In genomic region chr7:101264102-101264706, GRCh38 we compare ENCODE assay signal across 1 cellular context.
TF ChIP-seq lines count a peak whose summit lies in the region.
"Not testable (repeated sequence)": the region's sequence is repeated elsewhere in the genome, so short reads cannot be mapped to it uniquely, and the experiment has no call there.

No MANE protein-coding gene starts in this region.

TF ChIP-seq in K562, 482 proteins besides CTCF, POLR2A, EP300 and RAD21:
- peak in 1 of 2 experiments; percentile 55; a peak in 1 of 4 replicates for TF ChIP-seq RCOR1 (IDR thresholded peaks at IDR 0.05; ENCODE audit: borderline replicate concordance in 1 of 2, low read depth in 2 of 2, low read length in 2 of 2)
- peak; percentile 87 for TF ChIP-seq L3MBTL2 (IDR thresholded peaks at IDR 0.05)
- TF ChIP-seq, protein P1, sequence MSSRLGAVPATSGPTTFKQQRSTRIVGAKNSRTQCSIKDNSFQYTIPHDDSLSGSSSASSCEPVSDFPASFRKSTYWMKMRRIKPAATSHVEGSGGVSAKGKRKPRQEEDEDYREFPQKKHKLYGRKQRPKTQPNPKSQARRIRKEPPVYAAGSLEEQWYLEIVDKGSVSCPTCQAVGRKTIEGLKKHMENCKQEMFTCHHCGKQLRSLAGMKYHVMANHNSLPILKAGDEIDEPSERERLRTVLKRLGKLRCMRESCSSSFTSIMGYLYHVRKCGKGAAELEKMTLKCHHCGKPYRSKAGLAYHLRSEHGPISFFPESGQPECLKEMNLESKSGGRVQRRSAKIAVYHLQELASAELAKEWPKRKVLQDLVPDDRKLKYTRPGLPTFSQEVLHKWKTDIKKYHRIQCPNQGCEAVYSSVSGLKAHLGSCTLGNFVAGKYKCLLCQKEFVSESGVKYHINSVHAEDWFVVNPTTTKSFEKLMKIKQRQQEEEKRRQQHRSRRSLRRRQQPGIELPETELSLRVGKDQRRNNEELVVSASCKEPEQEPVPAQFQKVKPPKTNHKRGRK (tag; IDR thresholded peaks at IDR 0.05), result peak; percentile 99
- peak; percentile 74 for TF ChIP-seq USF1 (CRISPR knock-in tag; IDR thresholded peaks at IDR 0.05)
- TF ChIP-seq MGA (IDR thresholded peaks at IDR 0.05), result peak; percentile 72
- TF ChIP-seq MEF2D (tag; conservative IDR thresholded peaks at IDR 0.05; ENCODE audit: low read depth), result 0 out of 2 replicates have a peak, but pooled peaks have one; percentile 17
- peak; percentile 84 for TF ChIP-seq BHLHE40 (IDR thresholded peaks at IDR 0.05; ENCODE audit: low read length)
- TF ChIP-seq USF2 (CRISPR knock-in tag; IDR thresholded peaks at IDR 0.05), result peak; percentile 80
- TF ChIP-seq TFE3 (CRISPR knock-in tag; IDR thresholded peaks at IDR 0.05), result peak; percentile 75
- TF ChIP-seq EGR1 (conservative IDR thresholded peaks at IDR 0.05), result peak; percentile 94
- TF ChIP-seq E2F6 (IDR thresholded peaks at IDR 0.05; ENCODE audit: borderline replicate concordance in 1 of 2, extremely low read depth in 1 of 2, insufficient read depth in 1 of 2, insufficient read length in 1 of 2, low read depth in 1 of 2, low read length in 1 of 2, poor library complexity in 1 of 2, severe bottlenecking in 1 of 2), result peak; percentile 51 to 70
- TF ChIP-seq RAD51 (IDR thresholded peaks at IDR 0.05; ENCODE audit: borderline replicate concordance, low read depth), result peak; percentile 75
- TF ChIP-seq CBFA2T2 (conservative IDR thresholded peaks at IDR 0.05), result 0 out of 2 replicates have a peak, but pooled peaks have one; percentile 8
- TF ChIP-seq, protein P2, sequence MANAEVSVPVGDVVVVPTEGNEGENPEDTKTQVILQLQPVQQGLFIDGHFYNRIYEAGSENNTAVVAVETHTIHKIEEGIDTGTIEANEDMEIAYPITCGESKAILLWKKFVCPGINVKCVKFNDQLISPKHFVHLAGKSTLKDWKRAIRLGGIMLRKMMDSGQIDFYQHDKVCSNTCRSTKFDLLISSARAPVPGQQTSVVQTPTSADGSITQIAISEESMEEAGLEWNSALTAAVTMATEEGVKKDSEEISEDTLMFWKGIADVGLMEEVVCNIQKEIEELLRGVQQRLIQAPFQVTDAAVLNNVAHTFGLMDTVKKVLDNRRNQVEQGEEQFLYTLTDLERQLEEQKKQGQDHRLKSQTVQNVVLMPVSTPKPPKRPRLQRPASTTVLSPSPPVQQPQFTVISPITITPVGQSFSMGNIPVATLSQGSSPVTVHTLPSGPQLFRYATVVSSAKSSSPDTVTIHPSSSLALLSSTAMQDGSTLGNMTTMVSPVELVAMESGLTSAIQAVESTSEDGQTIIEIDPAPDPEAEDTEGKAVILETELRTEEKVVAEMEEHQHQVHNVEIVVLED (CRISPR knock-in tag; IDR thresholded peaks at IDR 0.05), result peak; percentile 10; the same call in 1 of the 2 replicates
- TF ChIP-seq, protein P3, sequence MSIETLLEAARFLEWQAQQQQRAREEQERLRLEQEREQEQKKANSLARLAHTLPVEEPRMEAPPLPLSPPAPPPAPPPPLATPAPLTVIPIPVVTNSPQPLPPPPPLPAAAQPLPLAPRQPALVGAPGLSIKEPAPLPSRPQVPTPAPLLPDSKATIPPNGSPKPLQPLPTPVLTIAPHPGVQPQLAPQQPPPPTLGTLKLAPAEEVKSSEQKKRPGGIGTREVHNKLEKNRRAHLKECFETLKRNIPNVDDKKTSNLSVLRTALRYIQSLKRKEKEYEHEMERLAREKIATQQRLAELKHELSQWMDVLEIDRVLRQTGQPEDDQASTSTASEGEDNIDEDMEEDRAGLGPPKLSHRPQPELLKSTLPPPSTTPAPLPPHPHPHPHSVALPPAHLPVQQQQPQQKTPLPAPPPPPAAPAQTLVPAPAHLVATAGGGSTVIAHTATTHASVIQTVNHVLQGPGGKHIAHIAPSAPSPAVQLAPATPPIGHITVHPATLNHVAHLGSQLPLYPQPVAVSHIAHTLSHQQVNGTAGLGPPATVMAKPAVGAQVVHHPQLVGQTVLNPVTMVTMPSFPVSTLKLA (conservative IDR thresholded peaks at IDR 0.05), result 0 out of 4 replicates have a peak, but pooled peaks have one; percentile 19 to 33
- 0 out of 2 replicates have a peak, but pooled peaks have one; percentile 9 for TF ChIP-seq CBFA2T3 (IDR thresholded peaks at IDR 0.05)
- peak; percentile 36 for TF ChIP-seq ZFP36 (IDR thresholded peaks at IDR 0.05; ENCODE audit: low read depth, low read length, partially characterized antibody)
- TF ChIP-seq TOE1 (IDR thresholded peaks at IDR 0.05; ENCODE audit: borderline replicate concordance), result peak; percentile 61; the same call in 1 of the 2 replicates
- TF ChIP-seq TOE1, MYC (CRISPR knock-in tag; IDR thresholded peaks at IDR 0.05; ENCODE audit: borderline replicate concordance, low read depth): not testable (repeated sequence)
- TF ChIP-seq MYC (IDR thresholded peaks at IDR 0.05; ENCODE audit: low read depth, low read length), result peak; percentile 54; the same call in 1 of the 2 replicates
- TF ChIP-seq CTBP1 (IDR thresholded peaks at IDR 0.05; ENCODE audit: borderline replicate concordance), result peak; percentile 44; the same call in 1 of the 2 replicates
TF ChIP-seq in K562: peak in this region for 20; not testable (repeated sequence) for 462.
